Comparison of ENCODE assay signal across 8 cellular contexts in genomic region chr17:20226814-20227482, GRCh38.
DNase-seq lines count a peak whose midpoint lies in the region; ATAC-seq, FAIRE-seq and TF ChIP-seq lines count a peak whose summit lies in the region.

No MANE protein-coding gene starts in this region.

- peak overlapping the region in 1 of 3 donors; percentile 17 for H3K4me3 Mint-ChIP-seq in T-cell

- H3K27me3 ChIP-seq in adrenal gland = no peaks in the 10 kb centered on the region
- no peaks in the 10 kb centered on the region for H3K27me3 ChIP-seq in heart right ventricle
- no peaks in the 10 kb centered on the region for H3K27me3 ChIP-seq in vagina

- H3K36me3 ChIP-seq in adrenal gland (replicated peaks in 1 of 2) (no peaks in the 10 kb centered on the region), heart right ventricle (peaks cover 0 to 39% (median 0%) of the 10 kb centered on the region in 9 donors), vagina (no peaks in the 10 kb centered on the region)

- peaks cover 8 to 22% (median 18%) of the 10 kb centered on the region in 3 donors for H3K4me1 Mint-ChIP-seq in T-cell

- WGBS in adrenal gland, 4 donors = 32 to 60% (median 35%) methylated on average over 6 to 8 of the region's 8 CpGs
- 42 to 44% methylated on average over 8 of the region's 8 CpGs for WGBS in heart right ventricle, 2 donors

- H3K27me3 Mint-ChIP-seq in T-cell = no peaks in the 10 kb centered on the region

- POLR2A ChIA-PET in AG04449 (lab: Yijun Ruan, JAX) = no interaction called here
- POLR2A ChIA-PET in T-cell (lab: Charles Lee) = no interaction called here

- peak; percentile 88 to 100 (median 98) for ATAC-seq in T-cell (replicated peaks in 1 of 4)
- ATAC-seq in heart right ventricle = peak; percentile 86 to 98 (median 96)

- H3K9me3 ChIP-seq in adrenal gland (replicated peaks in 1 of 3) (no peaks in the 10 kb centered on the region), heart right ventricle (no peaks in the 10 kb centered on the region), vagina (no peaks in the 10 kb centered on the region)

- peak; percentile 85 for TF ChIP-seq CTCF in AG04449 (IDR thresholded peaks at IDR 0.05; ENCODE audit: insufficient read depth, low read length, missing control alignments)
- TF ChIP-seq CTCF in adrenal gland (IDR thresholded peaks at IDR 0.05) = peak; percentile 70 to 95 (median 86)
- TF ChIP-seq CTCF in heart right ventricle (IDR thresholded peaks at IDR 0.05) = peak; percentile 56 to 89 (median 81)
- TF ChIP-seq CTCF in vagina (IDR thresholded peaks at IDR 0.05) = peak; percentile 46 to 68 (median 66)

- H3K27ac ChIP-seq in adrenal gland (no peak overlapping the region), heart right ventricle (no peak overlapping the region), vagina (no peak overlapping the region)

- H3K27ac Mint-ChIP-seq in T-cell = no peak overlapping the region

- TF ChIP-seq POLR2A in adrenal gland (IDR thresholded peaks at IDR 0.05) = no peak
- TF ChIP-seq POLR2A in vagina (IDR thresholded peaks at IDR 0.05) = no peak

- DNase-seq in AG04449 (ENCODE audit: low read depth, low spot score) (peak; percentile 45), GM19239 (ENCODE audit: insufficient read length, low spot score) (peak; percentile 37), NCI-H1092 treated with DMSO at 0.1 percent for 48 hours (lab: John Stamatoyannopoulos, UW) (peak; percentile 55), T-cell (peak; percentile 56 to 84 (median 71)), adrenal gland (peak; percentile 80 to 92 (median 88)), heart right ventricle (peak; percentile 76 to 84), putamen (ENCODE audit: low spot score) (peak; percentile 89), vagina (ENCODE audit: extremely low spot score in 2 of 2) (no peak)

- FAIRE-seq in GM19239 (lab: Jason Lieb, UNC) = no peak

- H3K4me1 ChIP-seq in adrenal gland (replicated peaks in 1 of 2) (peaks cover 0 to 7% of the 10 kb centered on the region in 2 donors), heart right ventricle (peaks cover 0 to 13% (median 0%) of the 10 kb centered on the region in 9 donors), vagina (no peaks in the 10 kb centered on the region)

- no peaks in the 10 kb centered on the region for H3K9me3 Mint-ChIP-seq in T-cell

- CTCF ChIA-PET in AG04449 (lab: Yijun Ruan, JAX) (interaction anchor here (0.7 to 3.0 kb wide), 17 partner anchors 9 to 766 kb away, joined by 3 to 11 read pairs (median 4); no protein-coding TSS in a partner anchor), T-cell (lab: Charles Lee) (interaction anchor here (0.6 to 2.5 kb wide), 10 partner anchors 10 to 108 kb away, joined by 3 to 10 read pairs (median 5); no protein-coding TSS in a partner anchor)

- H3K36me3 Mint-ChIP-seq in T-cell = peaks cover 3% of the 10 kb centered on the region

- intact Hi-C loops in adrenal gland (cut with DNase I) (loop anchor here (2.0 to 10.0 kb wide), 3 partner anchors 52 to 105 kb away; no protein-coding TSS in a partner anchor), heart right ventricle (cut with DNase I) (loop anchor here in 8 of 10 donors (5.0 to 10.0 kb wide), 7 partner anchors 85 to 625 kb away; partner anchors contain the start of gene SPECC1 (in 1 of the 8)), vagina (cut with DNase I) (loop anchor here (10.0 kb wide), 1 partner anchor 242 kb away; no protein-coding TSS in a partner anchor)

- H3K4me3 ChIP-seq in AG04449 (ENCODE audit: low read depth, low read length) (no peak overlapping the region), adrenal gland (no peak overlapping the region), heart right ventricle (no peak overlapping the region), vagina (no peak overlapping the region)

Comparison
In these comparisons a context has a peak if more than half of its experiments do, and no peak if none do; other contexts are left out.
1. DNase-seq: peak in AG04449 (single experiment), GM19239 (single experiment), NCI-H1092 treated with DMSO at 0.1 percent for 48 hours (single experiment), T-cell (34 of 34), adrenal gland (7 of 7), heart right ventricle (2 of 2) and putamen (single experiment); none in vagina (0 of 2).
2. Peak in every context shown above with its lines, with median percentiles within 50 percentile points of each other: CTCF ChIP-seq.